In the genomic region with DNA sequence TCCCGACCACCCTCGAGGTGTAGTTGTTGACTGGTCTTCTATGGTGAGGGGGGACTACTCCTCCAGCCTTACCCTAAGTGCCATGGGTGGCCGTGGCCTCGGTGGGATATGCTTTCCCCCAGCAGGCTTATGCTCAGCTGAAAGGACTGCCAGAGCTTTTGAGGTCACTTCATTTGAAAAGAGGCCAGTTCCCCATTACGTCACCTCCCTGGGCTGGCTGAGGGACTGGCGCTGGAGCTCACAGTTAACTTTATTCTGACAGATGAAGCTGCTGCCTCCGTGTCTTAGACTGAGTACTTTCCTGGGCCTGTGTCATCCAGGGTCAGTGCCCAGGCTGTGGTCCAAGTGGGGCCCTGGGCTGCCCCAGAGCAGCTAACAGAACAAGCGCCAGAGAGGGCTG, we compare ENCODE assay signal across 1 cellular context.
A peak's percentile ranks its signal among the peaks of the same experiment; 100 is the strongest.
TF ChIP-seq lines count a peak whose summit lies in the region.

No MANE protein-coding gene starts in this region.

TF ChIP-seq in HepG2, 621 proteins besides CTCF, POLR2A, EP300 and RAD21 (continued from another document):
- TF ChIP-seq, protein P1, sequence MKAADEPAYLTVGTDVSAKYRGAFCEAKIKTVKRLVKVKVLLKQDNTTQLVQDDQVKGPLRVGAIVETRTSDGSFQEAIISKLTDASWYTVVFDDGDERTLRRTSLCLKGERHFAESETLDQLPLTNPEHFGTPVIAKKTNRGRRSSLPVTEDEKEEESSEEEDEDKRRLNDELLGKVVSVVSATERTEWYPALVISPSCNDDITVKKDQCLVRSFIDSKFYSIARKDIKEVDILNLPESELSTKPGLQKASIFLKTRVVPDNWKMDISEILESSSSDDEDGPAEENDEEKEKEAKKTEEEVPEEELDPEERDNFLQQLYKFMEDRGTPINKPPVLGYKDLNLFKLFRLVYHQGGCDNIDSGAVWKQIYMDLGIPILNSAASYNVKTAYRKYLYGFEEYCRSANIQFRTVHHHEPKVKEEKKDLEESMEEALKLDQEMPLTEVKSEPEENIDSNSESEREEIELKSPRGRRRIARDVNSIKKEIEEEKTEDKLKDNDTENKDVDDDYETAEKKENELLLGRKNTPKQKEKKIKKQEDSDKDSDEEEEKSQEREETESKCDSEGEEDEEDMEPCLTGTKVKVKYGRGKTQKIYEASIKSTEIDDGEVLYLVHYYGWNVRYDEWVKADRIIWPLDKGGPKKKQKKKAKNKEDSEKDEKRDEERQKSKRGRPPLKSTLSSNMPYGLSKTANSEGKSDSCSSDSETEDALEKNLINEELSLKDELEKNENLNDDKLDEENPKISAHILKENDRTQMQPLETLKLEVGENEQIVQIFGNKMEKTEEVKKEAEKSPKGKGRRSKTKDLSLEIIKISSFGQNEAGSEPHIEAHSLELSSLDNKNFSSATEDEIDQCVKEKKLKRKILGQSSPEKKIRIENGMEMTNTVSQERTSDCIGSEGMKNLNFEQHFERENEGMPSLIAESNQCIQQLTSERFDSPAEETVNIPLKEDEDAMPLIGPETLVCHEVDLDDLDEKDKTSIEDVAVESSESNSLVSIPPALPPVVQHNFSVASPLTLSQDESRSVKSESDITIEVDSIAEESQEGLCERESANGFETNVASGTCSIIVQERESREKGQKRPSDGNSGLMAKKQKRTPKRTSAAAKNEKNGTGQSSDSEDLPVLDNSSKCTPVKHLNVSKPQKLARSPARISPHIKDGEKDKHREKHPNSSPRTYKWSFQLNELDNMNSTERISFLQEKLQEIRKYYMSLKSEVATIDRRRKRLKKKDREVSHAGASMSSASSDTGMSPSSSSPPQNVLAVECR (CRISPR knock-in tag; IDR thresholded peaks at IDR 0.05; ENCODE audit: borderline replicate concordance), result no peak
- TF ChIP-seq ZBTB43 (CRISPR knock-in tag; conservative IDR thresholded peaks at IDR 0.05), result 0 out of 2 replicates have a peak, but pooled peaks have one; percentile 45
- TF ChIP-seq TARDBP (CRISPR knock-in tag; IDR thresholded peaks at IDR 0.05), result no peak
- peak; percentile 40; the same call in 1 of the 2 replicates for TF ChIP-seq SALL2 (CRISPR knock-in tag; IDR thresholded peaks at IDR 0.05)
